1 cellular context compared by ENCODE assay signal in genomic region chr1:198123146-198123545, GRCh38.
TF ChIP-seq lines count a peak whose summit lies in the region.

No MANE protein-coding gene starts in this region.

TF ChIP-seq in SK-N-SH, 30 proteins besides CTCF, POLR2A, EP300 and RAD21 (continued from another document):
- no peak for TF ChIP-seq ZBTB33 (IDR thresholded peaks at IDR 0.05; ENCODE audit: borderline replicate concordance, low read depth)
- TF ChIP-seq TEAD4 (IDR thresholded peaks at IDR 0.05; ENCODE audit: borderline replicate concordance, insufficient read depth) = peak; percentile 71; the same call in 1 of the 2 replicates
- TF ChIP-seq GABPA (IDR thresholded peaks at IDR 0.05; ENCODE audit: low read depth) = no peak
- peak; percentile 68 for TF ChIP-seq NFIC (IDR thresholded peaks at IDR 0.05; ENCODE audit: borderline replicate concordance)
